In genomic region chr7:148045521-148045920, GRCh38 we compare ENCODE assay signal across 23 cellular contexts.
A peak's percentile ranks its signal among the peaks of the same experiment; 100 is the strongest.
DNase-seq lines count a peak whose midpoint lies in the region; ATAC-seq and TF ChIP-seq lines count a peak whose summit lies in the region.
"Had no signal": no experiment of that assay in that cellular context is flagged by ENCODE, and none has a peak within 500 bp of the region (broad histone marks: within the 10 kb centered on the region; RNA-seq: fewer than 3 reads in every experiment).

No MANE protein-coding gene starts in this region.

- no peaks in the 10 kb centered on the region for H3K79me2 ChIP-seq in PC-3 (ENCODE audit: low read length)

- CTCF ChIA-PET in PC-3 (lab: Charles Lee), result no interaction called here

- in situ Hi-C loops in GM13976 (cut with MboI; ENCODE audit: low sequenced_read_pairs, unreplicated experiment), result no loop called here

- no peaks in the 10 kb centered on the region for H3K9me3 ChIP-seq in PC-3 (ENCODE audit: low read length)
- H3K9me3 ChIP-seq: testis, uterus had no signal

- H3K9me2 ChIP-seq in PC-3 (replicated peaks; ENCODE audit: low read length), result no peaks in the 10 kb centered on the region

- peak; percentile 94 for DNase-seq in COR-L47 (lab: John Stamatoyannopoulos, UW)
- DNase-seq in MV-4-11 (lab: John Stamatoyannopoulos, UW), result peak; percentile 40
- DNase-seq in NCI-H2107 (lab: John Stamatoyannopoulos, UW), result peak; percentile 39
- peak; percentile 14 for DNase-seq in PC-3
- no peak for DNase-seq in GM13976 (ENCODE audit: low spot score)
- DNase-seq in KG1 (lab: John Stamatoyannopoulos, UW), result no peak
- DNase-seq: activated CD4-positive, alpha-beta T cell treated with anti-CD3 and anti-CD28 coated beads for 36 hours; activated naive CD4-positive, alpha-beta T cell treated with anti-CD3 and anti-CD28 coated beads, Interleukin-2, amount 50 U/mL, for 16 hours; anterior cingulate cortex; central memory CD4-positive, alpha-beta T cell; GF-D8; head of caudate nucleus; mesenchymal stem cell; NCI-H446; stimulated activated CD4-positive, alpha-beta T cell treated with anti-CD3 and anti-CD28 coated beads, Interleukin-1b, Interleukin-23, amount 100 ng/mL, for 48 hours; testis; uterus had no signal

- ATAC-seq in PC-3 (no peak), HG02798 (IDR thresholded peaks at IDR 0.05; ENCODE audit: poor library complexity, unreplicated experiment) (no peak), GM19351 (IDR thresholded peaks at IDR 0.05; ENCODE audit: unreplicated experiment) (no peak)
- ATAC-seq: activated CD4-positive, alpha-beta T cell treated with anti-CD3 and anti-CD28 coated beads for 36 hours; HCT116; Right ventricle myocardium inferior; stimulated activated effector memory CD8-positive, alpha-beta T cell treated with anti-CD3 and anti-CD28 coated beads, Interleukin-12 subunit alpha, Interleukin-12 subunit beta, amount 100 ng/mL, for 72 hours had no signal

- no peak overlapping the region for H2AFZ ChIP-seq in PC-3 (ENCODE audit: low read length)

- no peak overlapping the region for H3K27ac ChIP-seq in PC-3 (ENCODE audit: low read length)
- H3K27ac ChIP-seq: C4-2B, testis, uterus had no signal

- H4K20me1 ChIP-seq in PC-3 (ENCODE audit: low read length), result no peaks in the 10 kb centered on the region

- no peak overlapping the region for H3K4me2 ChIP-seq in PC-3 (ENCODE audit: low read length)

- POLR2A ChIA-PET in PC-3 (lab: Charles Lee; ENCODE audit: unreplicated experiment), result no interaction called here

- no peaks in the 10 kb centered on the region for H3F3A ChIP-seq in PC-3 (ENCODE audit: low read length, unreplicated experiment)

- intact Hi-C loops in PC-3 (cut with micrococcal nuclease), result no loop called here

- no peaks in the 10 kb centered on the region for H3K36me3 ChIP-seq in PC-3 (ENCODE audit: low read depth, low read length)
- H3K36me3 ChIP-seq: uterus had no signal

- no peak for TF ChIP-seq CTCF in PC-3 (conservative IDR thresholded peaks at IDR 0.05; ENCODE audit: low read depth, low read length)
- no peak for TF ChIP-seq CTCF in GM13976 (IDR thresholded peaks at IDR 0.05; ENCODE audit: borderline replicate concordance, control extremely low read depth, extremely low read depth, insufficient read depth, missing control alignments)

- no peaks in the 10 kb centered on the region for H3K27me3 ChIP-seq in PC-3 (ENCODE audit: low read length)
- H3K27me3 ChIP-seq: testis, uterus had no signal

- no peak overlapping the region for H3K4me3 ChIP-seq in PC-3 (ENCODE audit: low read length)
- H3K4me3 ChIP-seq: testis, uterus had no signal

- H3K4me1 ChIP-seq in PC-3 (ENCODE audit: insufficient read depth, low read length), result no peaks in the 10 kb centered on the region; the same call in 1 of the 2 replicates
- H3K4me1 ChIP-seq: testis, uterus had no signal

- no peak overlapping the region for H3K9ac ChIP-seq in PC-3 (ENCODE audit: low read length)

- no TSS peak for BruUV-seq in PC-3 (replicated peaks; lab: Mats Ljungman, UMichigan)

Comparison
In these comparisons a context has a peak if more than half of its experiments do, and no peak if none do; other contexts are left out.
1. DNase-seq: peak in COR-L47 (single experiment), MV-4-11 (single experiment), NCI-H2107 (single experiment) and PC-3 (single experiment); none in GM13976 (single experiment) and KG1 (single experiment).